Comparison of ENCODE assay signal across 9 cellular contexts in genomic region chr12:54701940-54702592, GRCh38. TPM values are rescaled to one million over a fixed set of nuclear protein-coding genes. Genes with fewer than 3 reads are reported as not detected.
DNase-seq lines count a peak whose midpoint lies in the region; ATAC-seq, FAIRE-seq and TF ChIP-seq lines count a peak whose summit lies in the region.
"Had no signal": no experiment of that assay in that cellular context is flagged by ENCODE, and none has a peak within 500 bp of the region (broad histone marks: within the 10 kb centered on the region; RNA-seq: fewer than 3 reads in every experiment).

No MANE protein-coding gene starts in this region.

- no peak overlapping the region for H3K4me3 ChIP-seq in spleen

- FAIRE-seq in D721Med (lab: Jason Lieb, UNC), result no peak

- H3K36me3 Mint-ChIP-seq in glutamatergic neuron (ENCODE audit: unreplicated experiment), result peaks cover 3% of the 10 kb centered on the region

- no peaks in the 10 kb centered on the region for H3K4me1 ChIP-seq in spleen

- TF ChIP-seq CTCF in D721Med (IDR thresholded peaks at IDR 0.05; ENCODE audit: insufficient read depth, missing control alignments) (peak; percentile 71), VCaP (conservative IDR thresholded peaks at IDR 0.05) (peak; percentile 82), glutamatergic neuron (IDR thresholded peaks at IDR 0.05; ENCODE audit: partially characterized antibody, unreplicated experiment) (peak; percentile 69), spleen (IDR thresholded peaks at IDR 0.05 in 8 of 11, conservative IDR thresholded peaks at IDR 0.05 in 3 of 11) (peak in 10 of 11 experiments; percentile 15 to 67 (median 50))

- 24 to 37% (median 32%) methylated on average over 2 of the region's 2 CpGs for WGBS in spleen, 5 donors

- H3K36me3 ChIP-seq in spleen, result no peaks in the 10 kb centered on the region

- peaks cover 1% of the 10 kb centered on the region for H3K27me3 Mint-ChIP-seq in glutamatergic neuron (ENCODE audit: unreplicated experiment)

- DNase-seq in D721Med (ENCODE audit: insufficient read length, low spot score) (no peak), NCI-H1694 (lab: John Stamatoyannopoulos, UW) (peak; percentile 30), glutamatergic neuron (no peak), spleen (no peak), ureter (ENCODE audit: low spot score) (no peak)
- DNase-seq in activated CD4-positive, alpha-beta T cell treated with anti-CD3 and anti-CD28 coated beads, Interleukin-2, amount 50 U/mL, for 4 hours, result no peak

- H3K27me3 ChIP-seq in spleen (replicated peaks in 1 of 7), result peaks cover 0 to 8% (median 0%) of the 10 kb centered on the region in 7 donors

- H3K9me3 ChIP-seq in spleen, result no peaks in the 10 kb centered on the region

- TF ChIP-seq POLR2A in spleen (IDR thresholded peaks at IDR 0.05), result no peak

- H3K9me3 Mint-ChIP-seq in glutamatergic neuron (ENCODE audit: unreplicated experiment), result no peaks in the 10 kb centered on the region

- H3K27ac ChIP-seq in VCaP (no peak overlapping the region), spleen (no peak overlapping the region)

- H3K4me3 Mint-ChIP-seq in glutamatergic neuron (ENCODE audit: unreplicated experiment), result no peak overlapping the region

- intact Hi-C loops in spleen (cut with DNase I; ENCODE audit: low total_unique reads), result no loop called here

- ATAC-seq in GM19351 (IDR thresholded peaks at IDR 0.05; ENCODE audit: unreplicated experiment), result peak; percentile 59

- H3K27ac Mint-ChIP-seq in glutamatergic neuron (ENCODE audit: unreplicated experiment), result no peak overlapping the region

- H3K4me1 Mint-ChIP-seq in glutamatergic neuron (ENCODE audit: low read depth, unreplicated experiment), result peaks cover 2% of the 10 kb centered on the region

RNA-seq across cellular contexts. Expression of gene DCD, which starts 53.9 kb away (rescaled TPM):
- total RNA-seq in glutamatergic neuron (ENCODE audit: unreplicated experiment) (not detected), spleen (not detected), ureter (not detected)
- not detected for polyA plus RNA-seq in spleen
- total RNA-seq: skeletal muscle tissue had no signal
